ENCODE assay signal across 1 cellular context in genomic region chr18:41745166-41746049, GRCh38.
TF ChIP-seq lines count a peak whose summit lies in the region.

No MANE protein-coding gene starts in this region.

TF ChIP-seq in liver, 16 proteins besides CTCF, POLR2A, EP300 and RAD21 (continued from another document):
- no peak for TF ChIP-seq ZBTB33 (IDR thresholded peaks at IDR 0.05)
TF ChIP-seq in liver: peak in this region for 0.
